In the genomic region with DNA sequence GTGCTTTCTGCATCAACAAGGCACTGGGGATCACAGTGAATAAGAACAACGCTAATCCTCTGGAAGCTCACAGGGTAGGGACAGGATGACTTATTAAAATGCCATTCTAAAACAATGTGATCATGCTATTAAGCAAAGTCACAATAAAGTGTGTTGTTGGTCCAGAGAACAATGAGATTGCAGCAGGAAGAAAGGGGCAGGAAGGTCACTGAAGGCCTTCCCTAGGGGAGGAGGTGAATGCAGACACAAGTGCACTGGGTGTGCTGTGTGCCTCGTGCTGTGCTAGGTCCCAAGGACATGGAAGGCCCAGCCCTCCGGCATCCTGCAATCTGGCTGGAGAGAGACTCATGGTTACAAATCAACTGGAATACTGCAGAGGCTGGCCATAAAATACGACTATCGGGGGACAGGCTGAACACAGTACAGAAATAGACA, we compare ENCODE assay signal across 11 cellular contexts. TPM values are rescaled to one million over a fixed set of nuclear protein-coding genes. Genes with fewer than 3 reads are reported as not detected.
DNase-seq lines count a peak whose midpoint lies in the region; ATAC-seq, FAIRE-seq and TF ChIP-seq lines count a peak whose summit lies in the region.
"Had no signal": no experiment of that assay in that cellular context is flagged by ENCODE, and none has a peak within 500 bp of the region (broad histone marks: within the 10 kb centered on the region; RNA-seq: fewer than 3 reads in every experiment).

No MANE protein-coding gene starts in this region.

- no peak overlapping the region for H3K4me3 ChIP-seq in stomach
- H3K4me3 ChIP-seq: suprapubic skin had no signal

- intact Hi-C loops in stomach (cut with DNase I; ENCODE audit: low total_unique reads): no loop called here

- peak overlapping the region; percentile 97 for H3K27ac ChIP-seq in cingulate gyrus (ENCODE audit: low read depth, low read length)
- peak overlapping the region; percentile 17 to 66 (median 42) for H3K27ac ChIP-seq in stomach
- H3K27ac ChIP-seq: suprapubic skin had no signal

- H3K9me3 ChIP-seq in stomach: no peaks in the 10 kb centered on the region
- H3K9me3 ChIP-seq: suprapubic skin had no signal

- TF ChIP-seq POLR2A in stomach (IDR thresholded peaks at IDR 0.05): no peak
- no peak for TF ChIP-seq POLR2A in H54 (IDR thresholded peaks at IDR 0.05; ENCODE audit: low read depth, low read length)

- peak; percentile 57 for DNase-seq in EH (ENCODE audit: low read depth)
- peak; percentile 56 for DNase-seq in left kidney (ENCODE audit: low read depth, low spot score)
- DNase-seq in stomach: no peak
- DNase-seq in NCI-H1048 (lab: John Stamatoyannopoulos, UW): no peak
- no peak for DNase-seq in NCI-H128 (lab: John Stamatoyannopoulos, UW; ENCODE audit: unreplicated experiment)
- DNase-seq in H54 (ENCODE audit: insufficient read length, low spot score): no peak
- DNase-seq: stimulated activated CD4-positive, alpha-beta T cell treated with anti-CD3 and anti-CD28 coated beads, Interleukin-4, amount 100 ng/mL, for 1 hour had no signal

- no peak for TF ChIP-seq EP300 in stomach (IDR thresholded peaks at IDR 0.05)

- FAIRE-seq in H54 (lab: Jason Lieb, UNC): no peak
- FAIRE-seq: GM18507 had no signal

- 55 to 88% (median 82%) methylated on average over 5 of the region's 5 CpGs for WGBS in stomach, 5 donors

- peaks cover 15 to 41% (median 25%) of the 10 kb centered on the region in 4 donors for H3K4me1 ChIP-seq in stomach

- TF ChIP-seq CTCF in stomach (IDR thresholded peaks at IDR 0.05): no peak

- no peak for ATAC-seq in HG03520 (IDR thresholded peaks at IDR 0.05; ENCODE audit: unreplicated experiment)

- no peaks in the 10 kb centered on the region for H3K36me3 ChIP-seq in stomach
- H3K36me3 ChIP-seq: suprapubic skin had no signal

- H3K27me3 ChIP-seq in stomach: no peaks in the 10 kb centered on the region
- H3K27me3 ChIP-seq: suprapubic skin had no signal

RNA-seq across cellular contexts. Expression of a gene that starts 55.7 kb away (rescaled TPM):
- total RNA-seq in stomach: 10 to 100 TPM in 3 of 5 donors, under 1 TPM in 1, not detected in 1; 0.58 to 31.4 (median 13.6) TPM
- polyA plus RNA-seq in stomach: 10 to 100 TPM; 18.5 to 22.5 (median 22.0) TPM

RNA-seq across cellular contexts. Expression of a gene that starts 56.3 kb away (rescaled TPM):
- total RNA-seq in stomach: 10 to 100 TPM in 4 of 5 donors, 1 to 10 TPM in 1; 3.8 to 47.8 (median 25.7) TPM
- polyA plus RNA-seq in stomach: 10 to 100 TPM in 2 of 3 donors, 1 to 10 TPM in 1; 9.5 to 10.8 (median 10.1) TPM

Comparison
In these comparisons a context has a peak if more than half of its experiments do, and no peak if none do; other contexts are left out.
1. DNase-seq: peak in EH (single experiment) and left kidney (single experiment); none in stomach (single experiment), NCI-H1048 (single experiment), NCI-H128 (single experiment) and H54 (single experiment).